12 cellular contexts compared by ENCODE assay signal in genomic region chr19:5628919-5629481, GRCh38. TPM values are rescaled to one million over a fixed set of nuclear protein-coding genes. Genes with fewer than 3 reads are reported as not detected.
DNase-seq lines count a peak whose midpoint lies in the region; ATAC-seq and TF ChIP-seq lines count a peak whose summit lies in the region.
"Had no signal": no experiment of that assay in that cellular context is flagged by ENCODE, and none has a peak within 500 bp of the region (broad histone marks: within the 10 kb centered on the region; RNA-seq: fewer than 3 reads in every experiment).

No MANE protein-coding gene starts in this region.

- H3K27me3 ChIP-seq in SU-DHL-6 (ENCODE audit: low read length) (no peaks in the 10 kb centered on the region), Caco-2 (replicated peaks; ENCODE audit: control insufficient read depth, insufficient read depth, low read length) (no peaks in the 10 kb centered on the region)
- H3K27me3 ChIP-seq: brain microvascular endothelial cell had no signal

- H3K9me2 ChIP-seq in SU-DHL-6 (replicated peaks; ENCODE audit: insufficient read depth, low read length): no peaks in the 10 kb centered on the region

- 0 out of 2 replicates have a peak, but pooled peaks cover 13% of the 10 kb centered on the region for H3F3A ChIP-seq in SU-DHL-6 (ENCODE audit: insufficient read depth)

- peaks cover 78% of the 10 kb centered on the region for H3K36me3 Mint-ChIP-seq in stimulated activated naive CD8-positive, alpha-beta T cell treated with anti-CD3 and anti-CD28 coated beads, Interleukin-15, Interleukin-2, amounts not matched to agents 100 ng/mL and 50 ng/mL, for 24 hours (ENCODE audit: low read depth)
- H3K36me3 Mint-ChIP-seq in Caco-2 (ENCODE audit: insufficient read depth, unreplicated experiment): peaks cover 73% of the 10 kb centered on the region

- H3K27me3 Mint-ChIP-seq in stimulated activated naive CD8-positive, alpha-beta T cell treated with anti-CD3 and anti-CD28 coated beads, Interleukin-15, Interleukin-2, amounts not matched to agents 100 ng/mL and 50 ng/mL, for 24 hours: no peaks in the 10 kb centered on the region
- no peaks in the 10 kb centered on the region for H3K27me3 Mint-ChIP-seq in Caco-2 (ENCODE audit: insufficient read depth, unreplicated experiment)

- TF ChIP-seq CTCF in SU-DHL-6 (IDR thresholded peaks at IDR 0.05; ENCODE audit: insufficient read depth, low read length, poor library complexity, severe bottlenecking) (no peak), Caco-2 (IDR thresholded peaks at IDR 0.05; ENCODE audit: insufficient read depth in 1 of 2, low read depth in 1 of 2, low read length in 1 of 2, severe bottlenecking in 1 of 2, unreplicated experiment in 1 of 2) (no peak)

- no peak overlapping the region for H2AFZ ChIP-seq in SU-DHL-6 (ENCODE audit: low read depth, low read length, severe bottlenecking)

- peak overlapping the region; percentile 21 for H3K4me2 ChIP-seq in SU-DHL-6 (ENCODE audit: low read depth, low read length, poor library complexity, severe bottlenecking)

- H3K4me1 ChIP-seq in Caco-2: 0 out of 2 replicates have a peak, but pooled peaks cover 3% of the 10 kb centered on the region

- DNase-seq in stimulated activated naive CD8-positive, alpha-beta T cell treated with anti-CD3 and anti-CD28 coated beads, Interleukin-15, Interleukin-2, amounts not matched to agents 100 U/mL and 50 U/mL, for 24 hours: no peak
- DNase-seq in left kidney (ENCODE audit: low read depth, low spot score): peak; percentile 4
- DNase-seq in NCI-H128 (lab: John Stamatoyannopoulos, UW; ENCODE audit: unreplicated experiment): no peak
- DNase-seq in Caco-2: no peak
- no peak for DNase-seq in HK-2 (ENCODE audit: unreplicated experiment)
- DNase-seq: brain microvascular endothelial cell; NCI-H2081 treated with DMSO at 0.1 percent for 48 hours; stimulated activated CD4-positive, alpha-beta T cell treated with anti-CD3 and anti-CD28 coated beads, Interleukin-4, amount 100 ng/mL, for 1 hour had no signal

- peaks cover 38% of the 10 kb centered on the region for H3K36me3 ChIP-seq in SU-DHL-6 (ENCODE audit: low read length)
- peaks cover 5% of the 10 kb centered on the region for H3K36me3 ChIP-seq in Caco-2 (ENCODE audit: control insufficient read depth, insufficient read depth, low read length)

- no peak overlapping the region for H3K4me3 ChIP-seq in SU-DHL-6 (ENCODE audit: insufficient read depth, low read length, poor library complexity, severe bottlenecking)
- H3K4me3 ChIP-seq in Caco-2 (ENCODE audit: low read depth, low read length): no peak overlapping the region

- peak overlapping the region; percentile 62 for H3K4me3 Mint-ChIP-seq in stimulated activated naive CD8-positive, alpha-beta T cell treated with anti-CD3 and anti-CD28 coated beads, Interleukin-15, Interleukin-2, amounts not matched to agents 100 ng/mL and 50 ng/mL, for 24 hours
- H3K4me3 Mint-ChIP-seq in Caco-2 (ENCODE audit: unreplicated experiment): no peak overlapping the region

- peaks cover 85% of the 10 kb centered on the region for H3K4me1 Mint-ChIP-seq in stimulated activated naive CD8-positive, alpha-beta T cell treated with anti-CD3 and anti-CD28 coated beads, Interleukin-15, Interleukin-2, amounts not matched to agents 100 ng/mL and 50 ng/mL, for 24 hours (ENCODE audit: low read depth)
- H3K4me1 Mint-ChIP-seq in Caco-2 (ENCODE audit: low read depth, unreplicated experiment): peaks cover 35% of the 10 kb centered on the region

- peaks cover 100% of the 10 kb centered on the region for H3K79me2 ChIP-seq in SU-DHL-6 (ENCODE audit: insufficient read depth, low read length)

- peak overlapping the region; percentile 72 for H3K27ac Mint-ChIP-seq in stimulated activated naive CD8-positive, alpha-beta T cell treated with anti-CD3 and anti-CD28 coated beads, Interleukin-15, Interleukin-2, amounts not matched to agents 100 ng/mL and 50 ng/mL, for 24 hours
- H3K27ac Mint-ChIP-seq in Caco-2 (ENCODE audit: unreplicated experiment): no peak overlapping the region

- ATAC-seq in stimulated activated naive CD8-positive, alpha-beta T cell treated with anti-CD3 and anti-CD28 coated beads, Interleukin-15, Interleukin-2, amounts not matched to agents 100 U/mL and 50 U/mL, for 24 hours: no peak
- no peak for ATAC-seq in GM18502 (IDR thresholded peaks at IDR 0.05; ENCODE audit: poor library complexity, unreplicated experiment)

- peak overlapping the region; percentile 18 for H3K27ac ChIP-seq in SU-DHL-6 (ENCODE audit: low read depth, low read length)
- H3K27ac ChIP-seq: brain microvascular endothelial cell, RWPE1 had no signal

- POLR2A ChIA-PET in Caco-2 (lab: Charles Lee): no interaction called here

- BruUV-seq in Caco-2 (replicated peaks; lab: Mats Ljungman, UMichigan): no TSS peak

- H3K9me3 Mint-ChIP-seq in stimulated activated naive CD8-positive, alpha-beta T cell treated with anti-CD3 and anti-CD28 coated beads, Interleukin-15, Interleukin-2, amounts not matched to agents 100 ng/mL and 50 ng/mL, for 24 hours: no peaks in the 10 kb centered on the region
- H3K9me3 Mint-ChIP-seq in Caco-2 (ENCODE audit: unreplicated experiment): no peaks in the 10 kb centered on the region

- H3K9me3 ChIP-seq in SU-DHL-6 (ENCODE audit: insufficient read depth, low read length): no peaks in the 10 kb centered on the region
- H3K9me3 ChIP-seq in Caco-2: no peaks in the 10 kb centered on the region

- CTCF ChIA-PET in Caco-2 (lab: Charles Lee): no interaction called here

- peaks cover 67% of the 10 kb centered on the region for H4K20me1 ChIP-seq in SU-DHL-6 (ENCODE audit: low read depth, low read length)

- intact Hi-C loops in Caco-2 (cut with micrococcal nuclease; ENCODE audit: unreplicated experiment): no loop called here

- no peak overlapping the region for H3K9ac ChIP-seq in SU-DHL-6 (ENCODE audit: low read length)

RNA-seq across cellular contexts. Expression of gene SAFB, which starts 6.1 kb away (rescaled TPM):
- 120 and 132 TPM in 2 replicates for total RNA-seq in Caco-2 (2022)

RNA-seq across cellular contexts. Expression of gene SAFB2, which starts 6.4 kb away (rescaled TPM):
- 81.3 and 104 TPM in 2 replicates for total RNA-seq in Caco-2 (2022)

RNA-seq across cellular contexts. Expression of gene MICOS13, which starts 51.3 kb away (rescaled TPM):
- total RNA-seq in Caco-2 (2022): 43.1 and 44.0 TPM in 2 replicates

RNA-seq across cellular contexts. Expression of gene HSD11B1L, which starts 51.8 kb away (rescaled TPM):
- total RNA-seq in Caco-2 (2022): 2.4 and 3.1 TPM in 2 replicates
